In the genomic region with DNA sequence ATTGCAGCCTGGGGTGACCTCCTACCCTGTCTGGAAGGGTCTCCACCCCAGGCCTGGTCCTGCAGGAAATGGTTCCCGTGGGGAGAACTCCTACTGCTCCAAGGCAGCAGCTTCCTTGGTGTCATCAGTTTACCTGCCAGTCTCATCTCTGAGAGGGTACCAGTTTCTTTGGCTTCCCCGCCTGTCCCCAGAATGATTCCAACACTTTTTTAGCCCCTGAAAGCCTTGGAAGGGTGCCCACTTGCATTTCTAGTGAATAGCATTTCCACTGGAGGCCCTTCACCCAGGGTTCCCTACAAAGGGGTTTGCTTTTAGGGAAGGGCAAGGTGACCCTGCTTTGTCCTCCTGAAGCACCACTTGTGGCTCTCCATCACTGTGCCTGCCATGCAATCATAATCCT, we compare ENCODE assay signal across 22 cellular contexts.
A peak's percentile ranks its signal among the peaks of the same experiment; 100 is the strongest.
DNase-seq lines count a peak whose midpoint lies in the region; ATAC-seq and TF ChIP-seq lines count a peak whose summit lies in the region.
"Had no signal": no experiment of that assay in that cellular context is flagged by ENCODE, and none has a peak within 500 bp of the region (broad histone marks: within the 10 kb centered on the region; RNA-seq: fewer than 3 reads in every experiment).

No MANE protein-coding gene starts in this region.

- H3K9ac ChIP-seq in stomach smooth muscle (ENCODE audit: low read length in 2 of 2): no peak overlapping the region

- no peaks in the 10 kb centered on the region for H3K27me3 Mint-ChIP-seq in CD4-positive, alpha-beta memory T cell
- no peaks in the 10 kb centered on the region for H3K27me3 Mint-ChIP-seq in naive B cell

- peak overlapping the region in 3 of 8 donors; percentile 5 to 27 (median 25) for H3K4me3 Mint-ChIP-seq in CD4-positive, alpha-beta memory T cell
- peak overlapping the region in 2 of 8 donors; percentile 56 to 66 for H3K4me3 Mint-ChIP-seq in naive B cell
- H3K4me3 Mint-ChIP-seq: H9, nephron progenitor cell had no signal

- H3K4me3 ChIP-seq in CD4-positive, alpha-beta memory T cell (ENCODE audit: low read length in 2 of 2): no peak overlapping the region
- no peak overlapping the region for H3K4me3 ChIP-seq in RWPE2 (ENCODE audit: severe bottlenecking)
- H3K4me3 ChIP-seq in stomach smooth muscle (ENCODE audit: low read length in 2 of 2): no peak overlapping the region
- H3K4me3 ChIP-seq: adrenal gland, lung, suprapubic skin had no signal

- H3K27ac ChIP-seq in CD4-positive, alpha-beta memory T cell (ENCODE audit: low read depth, low read length): no peak overlapping the region
- H3K27ac ChIP-seq in RWPE2 (ENCODE audit: poor library complexity, severe bottlenecking): peak overlapping the region; percentile 95
- peak overlapping the region; percentile 95 for H3K27ac ChIP-seq in stomach smooth muscle (ENCODE audit: low read length)
- H3K27ac ChIP-seq: adrenal gland, epithelial cell of prostate, foreskin keratinocyte had no signal

- DNase-seq in CD4-positive, alpha-beta memory T cell: no peak
- DNase-seq in RWPE2 (ENCODE audit: low spot score) (no peak), naive B cell (no peak), NCI-H1436 (lab: John Stamatoyannopoulos, UW) (no peak)
- DNase-seq: activated CD4-positive, alpha-beta T cell treated with anti-CD3 and anti-CD28 coated beads for 48 hours; activated effector memory CD4-positive, alpha-beta T cell treated with anti-CD3 and anti-CD28 coated beads, Interleukin-2, amount 50 U/mL, for 16 hours; adrenal gland; dermis blood vessel endothelial cell; foreskin keratinocyte; H9; kidney; NCI-H1694; NCI-H226; nephron progenitor cell; NK-92 treated with Interleukin-12 subunit alpha and Interleukin-12 subunit beta, amount 100 ng/mL, for 24 hours had no signal

- intact Hi-C loops in CD4-positive, alpha-beta memory T cell (cut with micrococcal nuclease): loop anchor here (5.0 to 10.0 kb wide), 3 partner anchors 119 to 256 kb away; no protein-coding TSS in a partner anchor

- no peaks in the 10 kb centered on the region for H3K27me3 ChIP-seq in CD4-positive, alpha-beta memory T cell (ENCODE audit: insufficient read depth, low read length)
- H3K27me3 ChIP-seq in RWPE2 (ENCODE audit: insufficient read depth, poor library complexity, severe bottlenecking) (no peaks in the 10 kb centered on the region), stomach smooth muscle (ENCODE audit: control insufficient read depth in 1 of 2, insufficient read depth in 2 of 2, low read length in 2 of 2) (no peaks in the 10 kb centered on the region)
- H3K27me3 ChIP-seq: adrenal gland, foreskin keratinocyte, suprapubic skin had no signal

- no peak for TF ChIP-seq CTCF in RWPE2 (IDR thresholded peaks at IDR 0.05; ENCODE audit: poor library complexity, severe bottlenecking)

- H3K27ac Mint-ChIP-seq in CD4-positive, alpha-beta memory T cell: peak overlapping the region in 5 of 7 donors; percentile 30 to 93 (median 88)
- H3K27ac Mint-ChIP-seq in naive B cell: peak overlapping the region in 5 of 6 donors; percentile 84 to 96 (median 92)
- H3K27ac Mint-ChIP-seq: H9, nephron progenitor cell had no signal

- H3K9me3 ChIP-seq in CD4-positive, alpha-beta memory T cell (ENCODE audit: control insufficient read depth in 1 of 2, low read length in 2 of 2): no peaks in the 10 kb centered on the region
- H3K9me3 ChIP-seq in RWPE2 (ENCODE audit: severe bottlenecking): no peaks in the 10 kb centered on the region
- H3K9me3 ChIP-seq in stomach smooth muscle (ENCODE audit: control insufficient read depth in 2 of 2, low read length in 2 of 2): no peaks in the 10 kb centered on the region
- H3K9me3 ChIP-seq: adrenal gland, suprapubic skin had no signal

- H3K4me1 ChIP-seq in CD4-positive, alpha-beta memory T cell (ENCODE audit: insufficient read depth, low read length): peaks cover 63% of the 10 kb centered on the region
- peaks cover 29% of the 10 kb centered on the region for H3K4me1 ChIP-seq in RWPE2 (ENCODE audit: insufficient read depth, poor library complexity, severe bottlenecking)
- peaks cover 88% of the 10 kb centered on the region for H3K4me1 ChIP-seq in stomach smooth muscle (ENCODE audit: control insufficient read depth, insufficient read depth, low read length)

- no peaks in the 10 kb centered on the region for H3K9me3 Mint-ChIP-seq in CD4-positive, alpha-beta memory T cell
- H3K9me3 Mint-ChIP-seq in naive B cell: no peaks in the 10 kb centered on the region
- H3K9me3 Mint-ChIP-seq: H9, nephron progenitor cell had no signal

- no peak for ATAC-seq in RWPE2 (ENCODE audit: low read depth)
- ATAC-seq in naive B cell (ENCODE audit: low read depth in 2 of 2): no peak
- no peak for ATAC-seq in GM19397 (IDR thresholded peaks at IDR 0.05; ENCODE audit: unreplicated experiment)
- no peak for ATAC-seq in SK-N-SH treated with all-trans-retinoic acid at 6 μM for 48 hours
- ATAC-seq in GM18861 (IDR thresholded peaks at IDR 0.05; ENCODE audit: unreplicated experiment): no peak
- ATAC-seq: foreskin keratinocyte had no signal

- no peaks in the 10 kb centered on the region for H3K36me3 ChIP-seq in CD4-positive, alpha-beta memory T cell (ENCODE audit: insufficient read depth, low read length)
- no peaks in the 10 kb centered on the region for H3K36me3 ChIP-seq in RWPE2 (ENCODE audit: low read depth)
- no peaks in the 10 kb centered on the region for H3K36me3 ChIP-seq in stomach smooth muscle (ENCODE audit: control insufficient read depth in 2 of 2, insufficient read depth in 2 of 2, low read length in 2 of 2)
- H3K36me3 ChIP-seq: adrenal gland, suprapubic skin had no signal

- peaks cover 45 to 78% (median 58%) of the 10 kb centered on the region in 4 donors for H3K4me1 Mint-ChIP-seq in CD4-positive, alpha-beta memory T cell
- peaks cover 56 to 95% (median 77%) of the 10 kb centered on the region in 3 donors for H3K4me1 Mint-ChIP-seq in naive B cell

- POLR2A ChIA-PET in CD4-positive, alpha-beta memory T cell (lab: Charles Lee; ENCODE audit: partially characterized antibody): interaction anchor here (1.1 to 7.5 kb wide), 12 partner anchors 10 to 307 kb away, joined by 3 to 235 read pairs (median 21); a partner anchor contains a TSS

- CTCF ChIA-PET in CD4-positive, alpha-beta memory T cell (lab: Charles Lee; ENCODE audit: partially characterized antibody): interaction anchor here (1.6 to 4.5 kb wide), 3 partner anchors 9 to 279 kb away, joined by 4 to 33 read pairs (median 20); no protein-coding TSS in a partner anchor

- no peaks in the 10 kb centered on the region for H3K36me3 Mint-ChIP-seq in CD4-positive, alpha-beta memory T cell
- no peaks in the 10 kb centered on the region for H3K36me3 Mint-ChIP-seq in naive B cell

TF ChIP-seq in SK-N-SH treated with all-trans-retinoic acid at 6 μM for 48 hours, 23 proteins besides CTCF, POLR2A, EP300 and RAD21 (continues in another document):
- TF ChIP-seq, protein P1, sequence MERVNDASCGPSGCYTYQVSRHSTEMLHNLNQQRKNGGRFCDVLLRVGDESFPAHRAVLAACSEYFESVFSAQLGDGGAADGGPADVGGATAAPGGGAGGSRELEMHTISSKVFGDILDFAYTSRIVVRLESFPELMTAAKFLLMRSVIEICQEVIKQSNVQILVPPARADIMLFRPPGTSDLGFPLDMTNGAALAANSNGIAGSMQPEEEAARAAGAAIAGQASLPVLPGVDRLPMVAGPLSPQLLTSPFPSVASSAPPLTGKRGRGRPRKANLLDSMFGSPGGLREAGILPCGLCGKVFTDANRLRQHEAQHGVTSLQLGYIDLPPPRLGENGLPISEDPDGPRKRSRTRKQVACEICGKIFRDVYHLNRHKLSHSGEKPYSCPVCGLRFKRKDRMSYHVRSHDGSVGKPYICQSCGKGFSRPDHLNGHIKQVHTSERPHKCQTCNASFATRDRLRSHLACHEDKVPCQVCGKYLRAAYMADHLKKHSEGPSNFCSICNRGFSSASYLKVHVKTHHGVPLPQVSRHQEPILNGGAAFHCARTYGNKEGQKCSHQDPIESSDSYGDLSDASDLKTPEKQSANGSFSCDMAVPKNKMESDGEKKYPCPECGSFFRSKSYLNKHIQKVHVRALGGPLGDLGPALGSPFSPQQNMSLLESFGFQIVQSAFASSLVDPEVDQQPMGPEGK (CRISPR knock-in tag; IDR thresholded peaks at IDR 0.05; ENCODE audit: borderline replicate concordance): no peak
- TF ChIP-seq ISL1 (CRISPR knock-in tag; IDR thresholded peaks at IDR 0.05): no peak
- TF ChIP-seq ZNF70 (CRISPR knock-in tag; IDR thresholded peaks at IDR 0.05): no peak
- TF ChIP-seq OSR1 (CRISPR knock-in tag; IDR thresholded peaks at IDR 0.05): no peak
- TF ChIP-seq, protein P2, sequence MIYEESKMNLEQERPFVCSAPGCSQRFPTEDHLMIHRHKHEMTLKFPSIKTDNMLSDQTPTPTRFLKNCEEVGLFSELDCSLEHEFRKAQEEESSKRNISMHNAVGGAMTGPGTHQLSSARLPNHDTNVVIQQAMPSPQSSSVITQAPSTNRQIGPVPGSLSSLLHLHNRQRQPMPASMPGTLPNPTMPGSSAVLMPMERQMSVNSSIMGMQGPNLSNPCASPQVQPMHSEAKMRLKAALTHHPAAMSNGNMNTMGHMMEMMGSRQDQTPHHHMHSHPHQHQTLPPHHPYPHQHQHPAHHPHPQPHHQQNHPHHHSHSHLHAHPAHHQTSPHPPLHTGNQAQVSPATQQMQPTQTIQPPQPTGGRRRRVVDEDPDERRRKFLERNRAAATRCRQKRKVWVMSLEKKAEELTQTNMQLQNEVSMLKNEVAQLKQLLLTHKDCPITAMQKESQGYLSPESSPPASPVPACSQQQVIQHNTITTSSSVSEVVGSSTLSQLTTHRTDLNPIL (CRISPR knock-in tag; IDR thresholded peaks at IDR 0.05; ENCODE audit: low read depth): no peak
- no peak for TF ChIP-seq TOX (CRISPR knock-in tag; IDR thresholded peaks at IDR 0.05; ENCODE audit: borderline replicate concordance)
- no peak for TF ChIP-seq PPARA (CRISPR knock-in tag; IDR thresholded peaks at IDR 0.05; ENCODE audit: borderline replicate concordance)
- TF ChIP-seq ESRRG (CRISPR knock-in tag; IDR thresholded peaks at IDR 0.05): no peak
- TF ChIP-seq ZFP3 (CRISPR knock-in tag; IDR thresholded peaks at IDR 0.05): no peak
- TF ChIP-seq CSDC2 (CRISPR knock-in tag; IDR thresholded peaks at IDR 0.05): no peak
- no peak for TF ChIP-seq BACH2 (CRISPR knock-in tag; IDR thresholded peaks at IDR 0.05; ENCODE audit: borderline replicate concordance)
- no peak for TF ChIP-seq ZNF8 (CRISPR knock-in tag; IDR thresholded peaks at IDR 0.05)
- no peak for TF ChIP-seq ZFP30 (CRISPR knock-in tag; IDR thresholded peaks at IDR 0.05)
- no peak for TF ChIP-seq RARB (CRISPR knock-in tag; IDR thresholded peaks at IDR 0.05)
- no peak for TF ChIP-seq GLIS3 (CRISPR knock-in tag; IDR thresholded peaks at IDR 0.05)
- TF ChIP-seq TCF4 (CRISPR knock-in tag; IDR thresholded peaks at IDR 0.05; ENCODE audit: borderline replicate concordance): no peak
